7 cellular contexts compared by ENCODE assay signal in the genomic region with DNA sequence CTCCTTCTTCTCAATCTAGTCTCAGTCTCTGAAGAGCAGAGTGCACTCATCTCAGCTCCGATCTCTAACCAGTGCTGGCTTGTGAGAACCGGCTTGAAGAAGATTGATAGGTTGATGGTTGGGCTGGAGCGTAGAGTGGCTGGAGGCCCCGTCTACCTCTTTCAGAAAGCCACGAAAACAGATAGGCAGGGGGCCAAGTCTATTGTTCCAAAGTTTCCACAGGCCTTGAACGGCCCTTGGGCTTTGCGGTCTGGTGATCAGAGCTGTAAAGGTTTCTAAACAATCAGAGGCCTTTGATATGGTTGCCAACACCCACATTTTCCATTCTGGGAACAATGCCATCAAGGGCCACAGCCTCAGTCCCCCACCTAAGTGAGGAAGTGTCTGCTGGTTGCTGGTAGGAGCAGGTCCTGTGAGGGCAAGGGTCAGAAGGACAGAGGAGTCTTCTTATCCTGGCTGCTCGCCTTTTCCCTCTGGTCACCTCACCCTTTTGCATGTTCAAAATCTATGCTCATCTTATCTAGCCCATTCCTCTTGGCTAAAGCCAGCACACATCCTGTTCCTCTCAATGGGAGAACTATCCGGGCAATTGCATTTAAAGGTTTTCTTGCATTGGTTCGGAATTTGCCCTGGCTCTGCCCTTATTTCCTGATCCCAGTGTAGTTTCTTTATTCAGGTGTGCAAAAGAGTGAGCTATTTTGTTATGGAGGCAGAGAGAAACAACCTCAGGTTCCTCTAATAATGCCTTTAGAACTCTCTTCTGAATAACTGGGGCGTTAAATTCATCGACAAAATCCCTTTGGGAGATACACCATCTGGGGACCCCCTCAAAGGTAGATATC.
A peak's percentile ranks its signal among the peaks of the same experiment; 100 is the strongest.
DNase-seq lines count a peak whose midpoint lies in the region; ATAC-seq and TF ChIP-seq lines count a peak whose summit lies in the region.

No MANE protein-coding gene starts in this region.

- peaks cover 16 to 73% (median 59%) of the 10 kb centered on the region in 6 donors for H3K4me1 ChIP-seq in spleen

- H3K4me3 ChIP-seq in spleen = peak overlapping the region in 4 of 8 donors; percentile 12 to 77 (median 50)

- H3K36me3 ChIP-seq in spleen = no peaks in the 10 kb centered on the region

- TF ChIP-seq POLR2A in spleen (IDR thresholded peaks at IDR 0.05) = no peak

- peak overlapping the region; percentile 86 to 98 (median 96) for H3K27ac ChIP-seq in spleen

- ATAC-seq in GM19043 (IDR thresholded peaks at IDR 0.05; ENCODE audit: low read depth, unreplicated experiment) (peak; percentile 39), HG03135 (IDR thresholded peaks at IDR 0.05; ENCODE audit: unreplicated experiment) (peak; percentile 47), left ventricle myocardium superior (peak; percentile 42)

- 21 to 27% (median 23%) methylated on average over 11 to 12 of the region's 12 CpGs for WGBS in spleen, 5 donors

- no peaks in the 10 kb centered on the region for H3K27me3 ChIP-seq in spleen (replicated peaks in 1 of 7)

- DNase-seq in OCI-M1 (lab: John Stamatoyannopoulos, UW) (peak; percentile 98), left ventricle myocardium superior (peak; percentile 47), spleen (peak; percentile 81), amniotic stem cell (lab: John Stamatoyannopoulos, UW) (no peak)
- DNase-seq in activated T-helper 9 cell treated with anti-CD3 and anti-CD28 coated beads, Interleukin-2, amount 50 U/mL, for 16 hours (ENCODE audit: low read depth) = peak; percentile 40

- peaks cover 0 to 7% (median 0%) of the 10 kb centered on the region in 8 donors for H3K9me3 ChIP-seq in spleen

- intact Hi-C loops in left ventricle myocardium superior (cut with micrococcal nuclease) = no loop called here
- intact Hi-C loops in spleen (cut with DNase I; ENCODE audit: low total_unique reads) = no loop called here

- no peak for TF ChIP-seq CTCF in spleen (IDR thresholded peaks at IDR 0.05 in 8 of 11, conservative IDR thresholded peaks at IDR 0.05 in 3 of 11)
